8 cellular contexts compared by ENCODE assay signal in the genomic region with DNA sequence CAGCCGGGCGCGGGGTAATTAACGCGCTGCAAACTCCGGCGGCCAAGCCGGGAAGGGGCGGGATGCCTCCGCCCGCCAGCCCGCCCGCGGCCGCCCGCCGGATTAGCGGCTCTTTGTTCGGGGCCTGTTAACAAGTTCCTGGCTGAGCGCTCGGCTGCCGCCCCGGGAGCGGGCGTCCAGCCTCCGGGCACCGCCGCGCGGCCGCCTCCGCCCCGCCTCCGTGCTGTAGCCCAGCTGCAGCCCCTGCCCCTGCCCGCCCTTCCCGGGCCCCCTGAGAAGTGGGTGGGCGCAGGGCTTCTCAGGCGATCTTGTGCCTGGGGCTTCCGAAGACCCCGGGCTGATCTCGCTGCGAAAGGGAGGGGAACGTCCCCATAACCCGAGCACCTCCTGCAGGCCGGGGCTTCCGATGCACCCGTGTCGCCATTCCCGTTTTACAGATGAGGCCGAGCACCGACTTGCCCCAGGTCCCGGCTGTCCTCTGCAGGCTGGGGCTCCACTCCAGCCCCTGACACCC. TPM values are rescaled to one million over a fixed set of nuclear protein-coding genes. Genes with fewer than 3 reads are reported as not detected.
DNase-seq lines count a peak whose midpoint lies in the region; ATAC-seq and TF ChIP-seq lines count a peak whose summit lies in the region.

No MANE protein-coding gene starts in this region.

- no peaks in the 10 kb centered on the region for H3K4me1 ChIP-seq in CD8-positive, alpha-beta T cell (ENCODE audit: insufficient read depth, low read length)

- CTCF ChIA-PET in CD8-positive, alpha-beta T cell (lab: Charles Lee): no interaction called here

- H3K9me3 Mint-ChIP-seq in CD8-positive, alpha-beta T cell: no peaks in the 10 kb centered on the region
- H3K9me3 Mint-ChIP-seq in activated naive CD8-positive, alpha-beta T cell treated with anti-CD3 and anti-CD28 coated beads, Interleukin-2, amount 10 ng/mL, durations not matched to agents 7 days and 5 days: no peaks in the 10 kb centered on the region
- H3K9me3 Mint-ChIP-seq in stimulated activated naive CD8-positive, alpha-beta T cell treated with anti-CD3 and anti-CD28 coated beads, Interleukin-15, amount 100 ng/mL, for 72 hours: no peaks in the 10 kb centered on the region

- POLR2A ChIA-PET in CD8-positive, alpha-beta T cell (lab: Charles Lee): no interaction called here
- POLR2A ChIA-PET in activated naive CD8-positive, alpha-beta T cell treated with anti-CD3 and anti-CD28 coated beads, Interleukin-2, amount 10 ng/mL, durations not matched to agents 7 days and 5 days (lab: Charles Lee): no interaction called here

- ATAC-seq in CD8-positive, alpha-beta T cell: peak; percentile 34
- ATAC-seq in GM19043 (IDR thresholded peaks at IDR 0.05; ENCODE audit: low read depth, unreplicated experiment) (peak; percentile 27), omental fat pad (ENCODE audit: low FRiP score) (no peak), GM18502 (IDR thresholded peaks at IDR 0.05; ENCODE audit: poor library complexity, unreplicated experiment) (no peak)
- ATAC-seq in activated naive CD8-positive, alpha-beta T cell treated with anti-CD3 and anti-CD28 coated beads, Interleukin-2, amount 10 ng/mL, durations not matched to agents 7 days and 5 days (ENCODE audit: low read depth): peak; percentile 23
- ATAC-seq in stimulated activated naive CD8-positive, alpha-beta T cell treated with anti-CD3 and anti-CD28 coated beads, Interleukin-15, amount 100 ng/mL, for 72 hours: peak; percentile 43

- peaks cover 73% of the 10 kb centered on the region for H3K27me3 Mint-ChIP-seq in CD8-positive, alpha-beta T cell (ENCODE audit: low read depth)
- H3K27me3 Mint-ChIP-seq in activated naive CD8-positive, alpha-beta T cell treated with anti-CD3 and anti-CD28 coated beads, Interleukin-2, amount 10 ng/mL, durations not matched to agents 7 days and 5 days: peaks cover 70% of the 10 kb centered on the region
- peaks cover 90% of the 10 kb centered on the region for H3K27me3 Mint-ChIP-seq in stimulated activated naive CD8-positive, alpha-beta T cell treated with anti-CD3 and anti-CD28 coated beads, Interleukin-15, amount 100 ng/mL, for 72 hours

- H3K9me3 ChIP-seq in CD8-positive, alpha-beta T cell (ENCODE audit: low read length): no peaks in the 10 kb centered on the region

- H3K4me1 Mint-ChIP-seq in CD8-positive, alpha-beta T cell (ENCODE audit: low read depth): peaks cover 14% of the 10 kb centered on the region
- peaks cover 11% of the 10 kb centered on the region for H3K4me1 Mint-ChIP-seq in activated naive CD8-positive, alpha-beta T cell treated with anti-CD3 and anti-CD28 coated beads, Interleukin-2, amount 10 ng/mL, durations not matched to agents 7 days and 5 days
- peaks cover 28% of the 10 kb centered on the region for H3K4me1 Mint-ChIP-seq in stimulated activated naive CD8-positive, alpha-beta T cell treated with anti-CD3 and anti-CD28 coated beads, Interleukin-15, amount 100 ng/mL, for 72 hours

- no peaks in the 10 kb centered on the region for H3K36me3 ChIP-seq in CD8-positive, alpha-beta T cell (ENCODE audit: insufficient read depth, low read length)

- peak overlapping the region; percentile 71 for H3K4me3 Mint-ChIP-seq in CD8-positive, alpha-beta T cell
- H3K4me3 Mint-ChIP-seq in activated naive CD8-positive, alpha-beta T cell treated with anti-CD3 and anti-CD28 coated beads, Interleukin-2, amount 10 ng/mL, durations not matched to agents 7 days and 5 days: peak overlapping the region; percentile 68
- H3K4me3 Mint-ChIP-seq in stimulated activated naive CD8-positive, alpha-beta T cell treated with anti-CD3 and anti-CD28 coated beads, Interleukin-15, amount 100 ng/mL, for 72 hours: peak overlapping the region; percentile 72 to 76

- H3K4me3 ChIP-seq in CD8-positive, alpha-beta T cell (ENCODE audit: low read depth, low read length): peak overlapping the region; percentile 30

- H3K36me3 Mint-ChIP-seq in CD8-positive, alpha-beta T cell: no peaks in the 10 kb centered on the region
- H3K36me3 Mint-ChIP-seq in activated naive CD8-positive, alpha-beta T cell treated with anti-CD3 and anti-CD28 coated beads, Interleukin-2, amount 10 ng/mL, durations not matched to agents 7 days and 5 days: no peaks in the 10 kb centered on the region

- H3K27ac Mint-ChIP-seq in CD8-positive, alpha-beta T cell: no peak overlapping the region
- H3K27ac Mint-ChIP-seq in activated naive CD8-positive, alpha-beta T cell treated with anti-CD3 and anti-CD28 coated beads, Interleukin-2, amount 10 ng/mL, durations not matched to agents 7 days and 5 days: no peak overlapping the region
- peak overlapping the region in 1 of 2 donors; percentile 43 for H3K27ac Mint-ChIP-seq in stimulated activated naive CD8-positive, alpha-beta T cell treated with anti-CD3 and anti-CD28 coated beads, Interleukin-15, amount 100 ng/mL, for 72 hours

- DNase-seq in CD8-positive, alpha-beta T cell: peak in 1 of 7 experiments; percentile 25
- DNase-seq in Kasumi-1 (lab: John Stamatoyannopoulos, UW): peak; percentile 46 to 55
- no peak for DNase-seq in activated naive CD8-positive, alpha-beta T cell treated with anti-CD3 and anti-CD28 coated beads, Interleukin-2, amount 10 ng/mL, durations not matched to agents 7 days and 5 days
- peak; percentile 86 for DNase-seq in iPS-NIHi11 (ENCODE audit: low spot score)
- peak in 1 of 2 donors; percentile 43 for DNase-seq in stimulated activated naive CD8-positive, alpha-beta T cell treated with anti-CD3 and anti-CD28 coated beads, Interleukin-15, amount 100 ng/mL, for 72 hours
- no peak for DNase-seq in omental fat pad (ENCODE audit: low spot score)

- no peak for TF ChIP-seq CTCF in CD8-positive, alpha-beta T cell (IDR thresholded peaks at IDR 0.05)
- no peak for TF ChIP-seq CTCF in omental fat pad (IDR thresholded peaks at IDR 0.05)

- H3K27ac ChIP-seq in CD8-positive, alpha-beta T cell (ENCODE audit: low read depth, low read length): no peak overlapping the region

- intact Hi-C loops in CD8-positive, alpha-beta T cell (cut with DNase I, micrococcal nuclease): loop anchor here (5.0 kb wide), 1 partner anchor 161 kb away; no protein-coding TSS in a partner anchor

- H3K27me3 ChIP-seq in CD8-positive, alpha-beta T cell (ENCODE audit: insufficient read depth, low read length): peaks cover 5% of the 10 kb centered on the region

RNA-seq across cellular contexts. Expression of a gene that starts 7.6 kb away (rescaled TPM):
- total RNA-seq in CD8-positive, alpha-beta T cell: not detected
- not detected for total RNA-seq in activated naive CD8-positive, alpha-beta T cell treated with anti-CD3 and anti-CD28 coated beads, Interleukin-2, amount 10 ng/mL, durations not matched to agents 7 days and 5 days
- under 1 TPM in 3 of 4 donors, not detected in 1; 0.12 to 0.75 (median 0.28) TPM for total RNA-seq in omental fat pad

Comparison
In these comparisons a context has a peak if more than half of its experiments do, and no peak if none do; other contexts are left out.
1. ATAC-seq: peak in CD8-positive, alpha-beta T cell (single experiment), GM19043 (single experiment), activated naive CD8-positive, alpha-beta T cell treated with anti-CD3 and anti-CD28 coated beads, Interleukin-2, amount 10 ng/mL, durations not matched to agents 7 days and 5 days (single experiment) and stimulated activated naive CD8-positive, alpha-beta T cell treated with anti-CD3 and anti-CD28 coated beads, Interleukin-15, amount 100 ng/mL, for 72 hours (single experiment); none in omental fat pad (single experiment) and GM18502 (single experiment).
2. DNase-seq: peak in Kasumi-1 (2 of 2) and iPS-NIHi11 (single experiment); none in activated naive CD8-positive, alpha-beta T cell treated with anti-CD3 and anti-CD28 coated beads, Interleukin-2, amount 10 ng/mL, durations not matched to agents 7 days and 5 days (single experiment) and omental fat pad (single experiment).
3. Peak in every context shown above with its lines, with median percentiles within 50 percentile points of each other: H3K4me3 Mint-ChIP-seq.